ENCODE assay signal across 17 cellular contexts in the genomic region with DNA sequence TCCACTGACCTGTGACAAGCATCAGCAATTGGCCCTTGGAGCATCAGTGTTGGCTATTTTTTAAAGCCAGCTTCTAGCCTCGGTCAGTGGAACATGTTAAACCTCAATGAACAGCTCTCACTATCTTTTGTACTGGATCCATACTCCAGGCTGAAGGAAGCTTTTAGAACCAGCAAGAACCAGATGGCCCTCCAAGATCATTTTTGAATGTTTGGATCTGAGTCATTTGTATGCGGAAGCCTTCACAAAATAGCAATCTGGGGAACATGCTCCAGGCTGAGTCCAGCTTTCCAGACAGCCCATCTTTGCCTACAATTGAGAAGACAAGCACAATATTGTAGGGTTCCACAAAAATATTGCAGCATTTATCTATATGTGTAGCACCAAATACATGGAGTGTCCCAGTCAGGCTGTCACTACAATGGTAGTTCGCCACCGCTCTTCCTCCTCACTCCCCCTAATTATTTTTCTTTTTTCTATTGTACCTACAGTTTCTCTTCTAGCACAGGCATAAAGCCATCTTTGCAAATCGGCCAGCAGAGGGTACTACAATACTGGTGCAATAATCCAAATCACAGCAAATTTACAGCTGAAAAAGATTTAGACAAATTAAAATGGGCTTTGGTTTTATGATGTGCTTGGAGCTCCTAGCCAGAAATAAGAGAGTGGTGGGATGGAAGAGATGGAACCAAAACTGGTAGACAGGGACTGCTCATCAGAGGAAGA.
DNase-seq lines count a peak whose midpoint lies in the region; ATAC-seq, FAIRE-seq and TF ChIP-seq lines count a peak whose summit lies in the region.
"Had no signal": no experiment of that assay in that cellular context is flagged by ENCODE, and none has a peak within 500 bp of the region (broad histone marks: within the 10 kb centered on the region; RNA-seq: fewer than 3 reads in every experiment).

No MANE protein-coding gene starts in this region.

- no peaks in the 10 kb centered on the region for H3K27me3 ChIP-seq in thoracic aorta (replicated peaks; ENCODE audit: insufficient read depth)

- peak; percentile 55 for ATAC-seq in left ventricle myocardium superior
- peak; percentile 20 for ATAC-seq in thoracic aorta (ENCODE audit: insufficient number of reproducible peaks, low FRiP score, low read depth)
- no peak for ATAC-seq in GM18502 (IDR thresholded peaks at IDR 0.05; ENCODE audit: poor library complexity, unreplicated experiment)
- ATAC-seq: activated CD8-positive, alpha-beta memory T cell treated with anti-CD3 and anti-CD28 coated beads, Interleukin-2, amount 10 ng/mL, durations not matched to agents 7 days and 5 days; stimulated activated memory B cell treated with anti-CD40 and anti-IgM and Interleukin-4, amounts not matched to agents 10 μg/mL and 1 μg/mL and 100 μg/mL, for 72 hours had no signal

- H3K9me3 ChIP-seq in thoracic aorta = no peaks in the 10 kb centered on the region
- peaks cover 0 to 1% of the 10 kb centered on the region in 2 donors for H3K9me3 ChIP-seq in kidney (ENCODE audit: control insufficient read depth in 1 of 2, low read length in 2 of 2)

- no peak overlapping the region for H3K4me3 Mint-ChIP-seq in brain
- H3K4me3 Mint-ChIP-seq: activated CD8-positive, alpha-beta memory T cell treated with anti-CD3 and anti-CD28 coated beads, Interleukin-2, amount 10 ng/mL, durations not matched to agents 7 days and 5 days; stimulated activated memory B cell treated with anti-CD40 and anti-IgM and Interleukin-4, amounts not matched to agents 10 μg/mL and 1 μg/mL and 100 μg/mL, for 72 hours had no signal

- peaks cover 4% of the 10 kb centered on the region for H3K27me3 Mint-ChIP-seq in brain
- H3K27me3 Mint-ChIP-seq: activated CD8-positive, alpha-beta memory T cell treated with anti-CD3 and anti-CD28 coated beads, Interleukin-2, amount 10 ng/mL, durations not matched to agents 7 days and 5 days; stimulated activated memory B cell treated with anti-CD40 and anti-IgM and Interleukin-4, amounts not matched to agents 10 μg/mL and 1 μg/mL and 100 μg/mL, for 72 hours had no signal

- intact Hi-C loops in left ventricle myocardium superior (cut with micrococcal nuclease) = loop anchor here (5.0 kb wide), 1 partner anchor 214 kb away; no protein-coding TSS in a partner anchor
- intact Hi-C loops in kidney (cut with DNase I) = no loop called here

- peak overlapping the region in 3 of 5 experiments; percentile 1 to 6 (median 3) for H3K27ac Mint-ChIP-seq in brain
- H3K27ac Mint-ChIP-seq: activated CD8-positive, alpha-beta memory T cell treated with anti-CD3 and anti-CD28 coated beads, Interleukin-2, amount 10 ng/mL, durations not matched to agents 7 days and 5 days; stimulated activated memory B cell treated with anti-CD40 and anti-IgM and Interleukin-4, amounts not matched to agents 10 μg/mL and 1 μg/mL and 100 μg/mL, for 72 hours had no signal

- no peaks in the 10 kb centered on the region for H3K36me3 ChIP-seq in thoracic aorta
- no peaks in the 10 kb centered on the region for H3K36me3 ChIP-seq in kidney (ENCODE audit: control insufficient read depth in 1 of 2, insufficient read depth in 2 of 2, low read length in 2 of 2)

- TF ChIP-seq CTCF in brain (conservative IDR thresholded peaks at IDR 0.05) (no peak), thoracic aorta (IDR thresholded peaks at IDR 0.05) (peak; percentile 32), kidney (IDR thresholded peaks at IDR 0.05; ENCODE audit: borderline replicate concordance, extremely low read depth, insufficient read depth) (no peak)

- peaks cover 38% of the 10 kb centered on the region for H3K36me3 Mint-ChIP-seq in brain
- H3K36me3 Mint-ChIP-seq: activated CD8-positive, alpha-beta memory T cell treated with anti-CD3 and anti-CD28 coated beads, Interleukin-2, amount 10 ng/mL, durations not matched to agents 7 days and 5 days; stimulated activated memory B cell treated with anti-CD40 and anti-IgM and Interleukin-4, amounts not matched to agents 10 μg/mL and 1 μg/mL and 100 μg/mL, for 72 hours had no signal

- H3K4me3 ChIP-seq in thoracic aorta = no peak overlapping the region
- no peak overlapping the region for H3K4me3 ChIP-seq in kidney (ENCODE audit: low read length in 2 of 2)

- peaks cover 20 to 35% (median 31%) of the 10 kb centered on the region in 5 experiments for H3K9me3 Mint-ChIP-seq in brain

- H3K27ac ChIP-seq in thoracic aorta (peak overlapping the region; percentile 21 to 58), kidney (ENCODE audit: low read depth in 2 of 2, low read length in 2 of 2) (no peak overlapping the region)
- H3K27ac ChIP-seq: HL-60 had no signal

- FAIRE-seq in kidney (lab: Jason Lieb, UNC) = no peak
- FAIRE-seq: A204.1, keratinocyte had no signal

- no peak overlapping the region for H3K9ac ChIP-seq in kidney (ENCODE audit: low read length in 2 of 2)

- peak; percentile 18 for DNase-seq in NCI-H1092 treated with DMSO at 0.1 percent for 48 hours (lab: John Stamatoyannopoulos, UW)
- no peak for DNase-seq in NCI-H1092 (lab: John Stamatoyannopoulos, UW)
- no peak for DNase-seq in left ventricle myocardium superior
- DNase-seq in thoracic aorta (ENCODE audit: low spot score) = no peak
- DNase-seq in kidney = no peak
- no peak for DNase-seq in activated CD8-positive, alpha-beta memory T cell treated with anti-CD3 and anti-CD28 coated beads, Interleukin-2, amount 50 U/mL, for 48 hours
- DNase-seq: activated CD8-positive, alpha-beta memory T cell treated with anti-CD3 and anti-CD28 coated beads, Interleukin-2, amount 10 ng/mL, durations not matched to agents 7 days and 5 days; EL; MV-4-11; NCI-H748 treated with DMSO at 0.1 percent for 48 hours; T1000 had no signal

- H3K4me1 ChIP-seq in thoracic aorta (ENCODE audit: control insufficient read depth in 1 of 2, low read depth in 2 of 2) (peaks cover 0 to 12% of the 10 kb centered on the region in 2 donors), kidney (ENCODE audit: control insufficient read depth in 1 of 2, insufficient read depth in 1 of 2, low read depth in 1 of 2, low read length in 2 of 2) (no peaks in the 10 kb centered on the region)

- H3K4me1 Mint-ChIP-seq in brain = no peaks in the 10 kb centered on the region
- H3K4me1 Mint-ChIP-seq: activated CD8-positive, alpha-beta memory T cell treated with anti-CD3 and anti-CD28 coated beads, Interleukin-2, amount 10 ng/mL, durations not matched to agents 7 days and 5 days; stimulated activated memory B cell treated with anti-CD40 and anti-IgM and Interleukin-4, amounts not matched to agents 10 μg/mL and 1 μg/mL and 100 μg/mL, for 72 hours had no signal

Comparison
In these comparisons a context has a peak if more than half of its experiments do, and no peak if none do; other contexts are left out.
1. H3K27ac ChIP-seq: peak in thoracic aorta (2 of 2); none in kidney (0 of 2).